ENCODE assay signal across 1 cellular context in genomic region chr22:39520054-39520873, GRCh38.
TF ChIP-seq lines count a peak whose summit lies in the region.

Gene ATF4, plus strand, starts transcription at chr22:39520562. Its CDS starts 884 bp downstream, at chr22:39521446.

TF ChIP-seq in HepG2, 621 proteins besides CTCF, POLR2A, EP300 and RAD21 (continued from another document and continues in another):
- TF ChIP-seq CEBPB (IDR thresholded peaks at IDR 0.05; ENCODE audit: borderline replicate concordance, low read depth, low read length) (no peak), RAD51 (IDR thresholded peaks at IDR 0.05; ENCODE audit: borderline replicate concordance) (peak; percentile 95), CC2D1A (CRISPR knock-in tag; IDR thresholded peaks at IDR 0.05) (no peak), ZSCAN22 (CRISPR knock-in tag; IDR thresholded peaks at IDR 0.05) (0 out of 2 replicates have a peak, but pooled peaks have one; percentile 28), TBL1XR1 (IDR thresholded peaks at IDR 0.05; ENCODE audit: borderline replicate concordance, low read length, partially characterized antibody) (no peak), GPBP1L1 (CRISPR knock-in tag; IDR thresholded peaks at IDR 0.05) (no peak), ZNF124 (CRISPR knock-in tag; IDR thresholded peaks at IDR 0.05) (0 out of 2 replicates have a peak, but pooled peaks have one; percentile 67), ZNF251 (CRISPR knock-in tag; IDR thresholded peaks at IDR 0.05) (no peak), MAZ (IDR thresholded peaks at IDR 0.05; ENCODE audit: borderline replicate concordance, low read depth, low read length) (no peak), MAZ (CRISPR knock-in tag; IDR thresholded peaks at IDR 0.05; ENCODE audit: low read depth) (peak; percentile 61), CHD4 (IDR thresholded peaks at IDR 0.05; ENCODE audit: borderline replicate concordance, low read length) (no peak), SALL1 (CRISPR knock-in tag; IDR thresholded peaks at IDR 0.05) (peak; percentile 60), HNRNPK (IDR thresholded peaks at IDR 0.05; ENCODE audit: low read depth, low read length, poor library complexity, severe bottlenecking) (peak; percentile 84), FIP1L1 (IDR thresholded peaks at IDR 0.05; ENCODE audit: borderline replicate concordance, insufficient read depth, low read depth, low read length) (no peak), ZNF879 (CRISPR knock-in tag; IDR thresholded peaks at IDR 0.05) (0 out of 2 replicates have a peak, but pooled peaks have one; percentile 49), HMG20A (CRISPR knock-in tag; IDR thresholded peaks at IDR 0.05; ENCODE audit: borderline replicate concordance) (0 out of 2 replicates have a peak, but pooled peaks have one; percentile 22), ZNF646 (CRISPR knock-in tag; IDR thresholded peaks at IDR 0.05) (no peak), ZNF660 (CRISPR knock-in tag; IDR thresholded peaks at IDR 0.05; ENCODE audit: borderline replicate concordance, low read depth) (0 out of 2 replicates have a peak, but pooled peaks have one; percentile 36), PHF21A (CRISPR knock-in tag; IDR thresholded peaks at IDR 0.05) (peak; percentile 98), PRMT3 (CRISPR knock-in tag; IDR thresholded peaks at IDR 0.05; ENCODE audit: borderline replicate concordance, low read depth) (0 out of 2 replicates have a peak, but pooled peaks have one; percentile 23), ZNF3 (CRISPR knock-in tag; IDR thresholded peaks at IDR 0.05) (no peak; the same call in 1 of the 2 replicates), ZNF83 (CRISPR knock-in tag; IDR thresholded peaks at IDR 0.05; ENCODE audit: borderline replicate concordance) (peak; percentile 66; the same call in 1 of the 2 replicates), HDAC6 (IDR thresholded peaks at IDR 0.05; ENCODE audit: low read depth, low read length) (peak; percentile 77; the same call in 1 of the 2 replicates), SNAPC4 (CRISPR knock-in tag; IDR thresholded peaks at IDR 0.05) (peak; percentile 43; the same call in 1 of the 2 replicates), ZNF652 (CRISPR knock-in tag; IDR thresholded peaks at IDR 0.05; ENCODE audit: borderline replicate concordance, low read depth) (no peak), ZNF501 (CRISPR knock-in tag; IDR thresholded peaks at IDR 0.05) (peak; percentile 81; the same call in 1 of the 2 replicates), ZNF207 (IDR thresholded peaks at IDR 0.05; ENCODE audit: borderline replicate concordance) (no peak), REL (CRISPR knock-in tag; conservative IDR thresholded peaks at IDR 0.05) (peak; percentile 62; the same call in 1 of the 2 replicates), ZNF382 (CRISPR knock-in tag; IDR thresholded peaks at IDR 0.05; ENCODE audit: borderline replicate concordance) (no peak), NFYC (CRISPR knock-in tag; IDR thresholded peaks at IDR 0.05) (peak; percentile 90), NFATC3 (CRISPR knock-in tag; IDR thresholded peaks at IDR 0.05) (0 out of 2 replicates have a peak, but pooled peaks have one; percentile 68), BHLHE40 (IDR thresholded peaks at IDR 0.05; ENCODE audit: low read length) (0 out of 2 replicates have a peak, but pooled peaks have one; percentile 2), SRY (CRISPR knock-in tag; IDR thresholded peaks at IDR 0.05) (peak; percentile 34; the same call in 1 of the 2 replicates), ZBTB20 (CRISPR knock-in tag; IDR thresholded peaks at IDR 0.05; ENCODE audit: borderline replicate concordance, low read depth) (peak; percentile 21; the same call in 1 of the 2 replicates), ZBTB8A (CRISPR knock-in tag; IDR thresholded peaks at IDR 0.05; ENCODE audit: borderline replicate concordance, low read depth) (peak; percentile 28; the same call in 1 of the 2 replicates), NRL (CRISPR knock-in tag; IDR thresholded peaks at IDR 0.05; ENCODE audit: borderline replicate concordance) (peak; percentile 35; the same call in 1 of the 2 replicates), ZNF724P (CRISPR knock-in tag; IDR thresholded peaks at IDR 0.05; ENCODE audit: borderline replicate concordance) (no peak; the same call in 1 of the 2 replicates)
- TF ChIP-seq, protein P1, sequence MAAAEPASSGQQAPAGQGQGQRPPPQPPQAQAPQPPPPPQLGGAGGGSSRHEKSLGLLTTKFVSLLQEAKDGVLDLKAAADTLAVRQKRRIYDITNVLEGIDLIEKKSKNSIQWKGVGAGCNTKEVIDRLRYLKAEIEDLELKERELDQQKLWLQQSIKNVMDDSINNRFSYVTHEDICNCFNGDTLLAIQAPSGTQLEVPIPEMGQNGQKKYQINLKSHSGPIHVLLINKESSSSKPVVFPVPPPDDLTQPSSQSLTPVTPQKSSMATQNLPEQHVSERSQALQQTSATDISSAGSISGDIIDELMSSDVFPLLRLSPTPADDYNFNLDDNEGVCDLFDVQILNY (CRISPR knock-in tag; conservative IDR thresholded peaks at IDR 0.05) = 0 out of 2 replicates have a peak, but pooled peaks have one; percentile 72
- TF ChIP-seq, protein P2, sequence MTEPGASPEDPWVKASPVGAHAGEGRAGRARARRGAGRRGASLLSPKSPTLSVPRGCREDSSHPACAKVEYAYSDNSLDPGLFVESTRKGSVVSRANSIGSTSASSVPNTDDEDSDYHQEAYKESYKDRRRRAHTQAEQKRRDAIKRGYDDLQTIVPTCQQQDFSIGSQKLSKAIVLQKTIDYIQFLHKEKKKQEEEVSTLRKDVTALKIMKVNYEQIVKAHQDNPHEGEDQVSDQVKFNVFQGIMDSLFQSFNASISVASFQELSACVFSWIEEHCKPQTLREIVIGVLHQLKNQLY (CRISPR knock-in tag; IDR thresholded peaks at IDR 0.05) = peak; percentile 43; the same call in 1 of the 2 replicates
- TF ChIP-seq, protein P3, sequence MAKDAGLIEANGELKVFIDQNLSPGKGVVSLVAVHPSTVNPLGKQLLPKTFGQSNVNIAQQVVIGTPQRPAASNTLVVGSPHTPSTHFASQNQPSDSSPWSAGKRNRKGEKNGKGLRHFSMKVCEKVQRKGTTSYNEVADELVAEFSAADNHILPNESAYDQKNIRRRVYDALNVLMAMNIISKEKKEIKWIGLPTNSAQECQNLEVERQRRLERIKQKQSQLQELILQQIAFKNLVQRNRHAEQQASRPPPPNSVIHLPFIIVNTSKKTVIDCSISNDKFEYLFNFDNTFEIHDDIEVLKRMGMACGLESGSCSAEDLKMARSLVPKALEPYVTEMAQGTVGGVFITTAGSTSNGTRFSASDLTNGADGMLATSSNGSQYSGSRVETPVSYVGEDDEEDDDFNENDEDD (CRISPR knock-in tag; IDR thresholded peaks at IDR 0.05; ENCODE audit: borderline replicate concordance) = peak; percentile 7; the same call in 1 of the 2 replicates
- TF ChIP-seq, protein P4, sequence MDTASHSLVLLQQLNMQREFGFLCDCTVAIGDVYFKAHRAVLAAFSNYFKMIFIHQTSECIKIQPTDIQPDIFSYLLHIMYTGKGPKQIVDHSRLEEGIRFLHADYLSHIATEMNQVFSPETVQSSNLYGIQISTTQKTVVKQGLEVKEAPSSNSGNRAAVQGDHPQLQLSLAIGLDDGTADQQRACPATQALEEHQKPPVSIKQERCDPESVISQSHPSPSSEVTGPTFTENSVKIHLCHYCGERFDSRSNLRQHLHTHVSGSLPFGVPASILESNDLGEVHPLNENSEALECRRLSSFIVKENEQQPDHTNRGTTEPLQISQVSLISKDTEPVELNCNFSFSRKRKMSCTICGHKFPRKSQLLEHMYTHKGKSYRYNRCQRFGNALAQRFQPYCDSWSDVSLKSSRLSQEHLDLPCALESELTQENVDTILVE (CRISPR knock-in tag; IDR thresholded peaks at IDR 0.05) = no peak
